ENCODE assay signal across 8 cellular contexts in the genomic region with DNA sequence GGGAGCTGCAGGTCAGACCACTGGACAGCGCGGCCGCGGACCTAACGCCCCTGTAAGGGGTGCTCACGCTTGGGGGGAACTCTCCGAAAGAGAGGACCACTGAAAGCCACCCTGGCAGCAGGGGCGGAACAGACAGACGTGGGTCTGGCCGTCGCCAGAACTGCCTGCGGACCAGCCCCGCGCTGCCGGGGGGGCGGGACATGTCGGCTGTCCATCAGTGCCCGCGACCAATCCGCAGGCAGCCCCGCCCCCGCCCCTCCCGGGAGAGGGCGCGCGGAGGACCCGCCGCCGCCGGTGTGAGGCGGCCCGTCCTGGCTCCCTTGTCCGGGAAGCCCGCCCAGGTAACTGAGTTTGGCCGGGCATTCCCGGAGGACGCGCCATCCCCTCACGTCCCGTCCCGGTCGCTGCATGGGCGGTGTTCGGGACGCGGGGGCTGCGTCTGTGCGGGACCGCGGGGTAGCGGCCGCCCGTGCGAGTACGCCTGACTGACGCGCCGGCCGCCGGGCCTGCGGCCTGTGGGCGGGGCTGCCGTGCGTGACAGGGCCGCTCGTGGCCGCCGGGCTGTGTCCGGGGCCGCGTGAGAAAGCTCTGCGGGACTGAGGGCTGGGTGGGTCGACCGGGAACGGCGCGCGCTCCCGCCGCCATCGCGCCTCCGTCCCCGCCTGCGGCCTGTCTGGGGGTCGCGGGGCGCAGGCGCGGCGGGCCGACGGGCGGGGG. TPM values are rescaled to one million over a fixed set of nuclear protein-coding genes. Genes with fewer than 3 reads are reported as not detected.
DNase-seq lines count a peak whose midpoint lies in the region; ATAC-seq, FAIRE-seq and TF ChIP-seq lines count a peak whose summit lies in the region.

No MANE protein-coding gene starts in this region.

- peak overlapping the region; percentile 52 to 78 for H3K4me3 ChIP-seq in kidney (ENCODE audit: low read length in 2 of 2)

- intact Hi-C loops in kidney (cut with DNase I): no loop called here

- H3K9ac ChIP-seq in kidney (ENCODE audit: low read length in 2 of 2): peak overlapping the region; percentile 37 to 56

- ATAC-seq in GM18517 (IDR thresholded peaks at IDR 0.05; ENCODE audit: unreplicated experiment) (peak; percentile 38), HG03039 (IDR thresholded peaks at IDR 0.05; ENCODE audit: unreplicated experiment) (peak; percentile 46)
- ATAC-seq in central memory CD8-positive, alpha-beta T cell (replicated peaks; ENCODE audit: extremely low read depth, poor library complexity, severe bottlenecking): peak; percentile 33

- no peaks in the 10 kb centered on the region for H3K36me3 ChIP-seq in kidney (ENCODE audit: control insufficient read depth in 1 of 2, insufficient read depth in 2 of 2, low read length in 2 of 2)

- FAIRE-seq in kidney (lab: Jason Lieb, UNC): no peak

- no peaks in the 10 kb centered on the region for H3K9me3 ChIP-seq in kidney (ENCODE audit: control insufficient read depth in 1 of 2, low read length in 2 of 2)

- peaks cover 58% of the 10 kb centered on the region for H3K4me1 Mint-ChIP-seq in central memory CD8-positive, alpha-beta T cell

- peaks cover 31 to 32% of the 10 kb centered on the region in 2 donors for H3K4me1 ChIP-seq in kidney (ENCODE audit: control insufficient read depth in 1 of 2, insufficient read depth in 1 of 2, low read depth in 1 of 2, low read length in 2 of 2)

- H3K27ac ChIP-seq in kidney (ENCODE audit: low read depth in 2 of 2, low read length in 2 of 2): peak overlapping the region; percentile 96 to 97

- peak overlapping the region; percentile 77 for H3K27ac Mint-ChIP-seq in central memory CD8-positive, alpha-beta T cell (ENCODE audit: low read depth)

- H3K36me3 Mint-ChIP-seq in central memory CD8-positive, alpha-beta T cell (ENCODE audit: insufficient read depth): peaks cover 12% of the 10 kb centered on the region

- no peaks in the 10 kb centered on the region for H3K9me3 Mint-ChIP-seq in central memory CD8-positive, alpha-beta T cell

- peak overlapping the region; percentile 87 for H3K4me3 Mint-ChIP-seq in central memory CD8-positive, alpha-beta T cell

- no peak for TF ChIP-seq CTCF in kidney (IDR thresholded peaks at IDR 0.05; ENCODE audit: borderline replicate concordance, extremely low read depth, insufficient read depth)

- DNase-seq in 8988T (peak; percentile 94), NCI-H2171 treated with DMSO at 0.1 percent for 48 hours (lab: John Stamatoyannopoulos, UW) (peak; percentile 83), kidney (peak; percentile 97)
- DNase-seq in activated CD4-positive, CD25-positive, alpha-beta regulatory T cell (lab: John Stamatoyannopoulos, UW): peak; percentile 78 to 81 (median 79)
- peak; percentile 56 to 64 for DNase-seq in central memory CD8-positive, alpha-beta T cell (ENCODE audit: low spot score in 2 of 2)
- DNase-seq in stimulated activated CD4-positive, alpha-beta T cell treated with anti-CD3 and anti-CD28 coated beads, Interleukin-12 subunit alpha, Interleukin-12 subunit beta, amount 100 ng/mL, for 48 hours (ENCODE audit: low read depth in 2 of 3, low spot score in 1 of 3): peak; percentile 75 to 84 (median 78)

- no peaks in the 10 kb centered on the region for H3K27me3 Mint-ChIP-seq in central memory CD8-positive, alpha-beta T cell

RNA-seq across cellular contexts. Expression of a gene that starts 0.5 kb away (rescaled TPM):
- 117 TPM for total RNA-seq in kidney
- 12.5 TPM for polyA plus RNA-seq in kidney (ENCODE audit: insufficient read depth, low read depth, low replicate concordance)

Comparison
In these comparisons a context has a peak if more than half of its experiments do, and no peak if none do; other contexts are left out.
1. Peak in every context shown above with its lines: DNase-seq, ATAC-seq, H3K4me3 ChIP-seq and H3K27ac ChIP-seq.